In genomic region chr16:56204836-56205235, GRCh38 we compare ENCODE assay signal across 26 cellular contexts. TPM values are rescaled to one million over a fixed set of nuclear protein-coding genes. Genes with fewer than 3 reads are reported as not detected.
"Had no signal": no experiment of that assay in that cellular context is flagged by ENCODE, and none has a peak within 500 bp of the region (broad histone marks: within the 10 kb centered on the region; RNA-seq: fewer than 3 reads in every experiment).

No MANE protein-coding gene starts in this region.

- H3K27me3 ChIP-seq: Peyer's patch, SJSA1 had no signal

- H3K36me3 ChIP-seq: Peyer's patch had no signal

- H2AFZ ChIP-seq: PC-9 had no signal

- FAIRE-seq: HepG2 had no signal

- DNase-seq: IMR-90; Kasumi-1; MM.1S; NCI-H1092 treated with DMSO at 0.1 percent for 48 hours; NCI-H1436; NCI-H187; NCI-H2029; NCI-H2081 treated with DMSO at 0.1 percent for 48 hours; NCI-H2171; NCI-H226; NCI-H446; NCI-H510A; NCI-H524 treated with DMSO at 0.1 percent for 48 hours; NCI-H69; NCI-H774; NK-92 treated with Interleukin-12 subunit alpha and Interleukin-12 subunit beta, amount 100 ng/mL, for 24 hours; PC-9; Peyer's patch; Right ventricle myocardium superior; RPMI8226; SIG-M5 had no signal

- H3K9me3 ChIP-seq: Peyer's patch had no signal

- H3K9ac ChIP-seq: KMS-11 had no signal

- H3K27ac ChIP-seq: KMS-11, PC-9, Peyer's patch, SJSA1, SK-N-MC had no signal

- ATAC-seq: HepG2 had no signal

- H3K4me2 ChIP-seq: KMS-11, PC-9 had no signal

- H3K4me3 ChIP-seq: PC-9, Peyer's patch, SJSA1, SK-N-MC had no signal

RNA-seq across cellular contexts. Expression of gene GNAO1, which starts 13.5 kb away (rescaled TPM):
- total RNA-seq: HepG2, OCI-LY7 had no signal
- polyA plus RNA-seq: HepG2 had no signal
